In genomic region chr9:81534138-81534865, GRCh38 we compare ENCODE assay signal across 23 cellular contexts.
DNase-seq lines count a peak whose midpoint lies in the region; ATAC-seq, FAIRE-seq and TF ChIP-seq lines count a peak whose summit lies in the region.
"Had no signal": no experiment of that assay in that cellular context is flagged by ENCODE, and none has a peak within 500 bp of the region (broad histone marks: within the 10 kb centered on the region; RNA-seq: fewer than 3 reads in every experiment).

No MANE protein-coding gene starts in this region.

- H3K27me3 Mint-ChIP-seq in neural progenitor cell (ENCODE audit: insufficient read depth, low read depth), result peaks cover 21% of the 10 kb centered on the region

- H3K27ac ChIP-seq in endothelial cell of umbilical vein (ENCODE audit: insufficient read depth, low read depth, low read length) (no peak overlapping the region), neural progenitor cell (no peak overlapping the region)
- H3K27ac ChIP-seq: 22Rv1, brain microvascular endothelial cell, testis had no signal

- peaks cover 5% of the 10 kb centered on the region for H3K9me3 Mint-ChIP-seq in neural progenitor cell
- H3K9me3 Mint-ChIP-seq: T-helper 1 cell treated with Interleukin-12 subunit alpha and Interleukin-12 subunit beta and Interleukin-4 antibody, amounts not matched to agents 30 μg/mL and 1 μg/mL, for 36 hours had no signal

- TF ChIP-seq CTCF in endothelial cell of umbilical vein (IDR thresholded peaks at IDR 0.05; ENCODE audit: extremely low read depth in 1 of 2, insufficient read depth in 1 of 2, low read depth in 1 of 2, low read length in 2 of 2) (no peak), neural progenitor cell (IDR thresholded peaks at IDR 0.05) (no peak)

- H3F3A ChIP-seq in neural progenitor cell (ENCODE audit: low read depth), result peaks cover 30% of the 10 kb centered on the region

- no peak overlapping the region for H3K4me2 ChIP-seq in endothelial cell of umbilical vein (ENCODE audit: insufficient read depth, low read length)
- H3K4me2 ChIP-seq in neural progenitor cell, result no peak overlapping the region

- no peaks in the 10 kb centered on the region for H3K79me2 ChIP-seq in endothelial cell of umbilical vein (ENCODE audit: control insufficient read depth, insufficient read depth, low read length)
- H3K79me2 ChIP-seq in neural progenitor cell (ENCODE audit: low read depth), result no peaks in the 10 kb centered on the region

- no peak for TF ChIP-seq POLR2A in endothelial cell of umbilical vein (IDR thresholded peaks at IDR 0.05; ENCODE audit: low read depth, low read length)

- no peak for FAIRE-seq in endothelial cell of umbilical vein (lab: Jason Lieb, UNC)
- FAIRE-seq: GM12891 had no signal

- peaks cover 23% of the 10 kb centered on the region for H3K4me1 Mint-ChIP-seq in neural progenitor cell
- H3K4me1 Mint-ChIP-seq: naive thymus-derived CD4-positive, alpha-beta T cell had no signal

- ATAC-seq in HG03108 (IDR thresholded peaks at IDR 0.05; ENCODE audit: unreplicated experiment), result no peak
- ATAC-seq: naive thymus-derived CD4-positive, alpha-beta T cell had no signal

- H3K9me3 ChIP-seq in endothelial cell of umbilical vein (replicated peaks; ENCODE audit: control insufficient read depth, insufficient read depth, low read length) (no peaks in the 10 kb centered on the region), neural progenitor cell (ENCODE audit: low read depth) (no peaks in the 10 kb centered on the region)
- H3K9me3 ChIP-seq: SJCRH30, testis had no signal

- POLR2A ChIA-PET in endothelial cell of umbilical vein (lab: Charles Lee), result no interaction called here

- H3K9me1 ChIP-seq in endothelial cell of umbilical vein (replicated peaks; ENCODE audit: control insufficient read depth, extremely low read depth, insufficient read depth, low read length), result no peaks in the 10 kb centered on the region

- no peaks in the 10 kb centered on the region for H3K36me3 ChIP-seq in endothelial cell of umbilical vein (ENCODE audit: control insufficient read depth in 2 of 2, extremely low read depth in 1 of 2, insufficient read depth in 2 of 2, low read length in 2 of 2)
- no peaks in the 10 kb centered on the region for H3K36me3 ChIP-seq in neural progenitor cell
- H3K36me3 ChIP-seq: brain microvascular endothelial cell, SJCRH30 had no signal

- no peaks in the 10 kb centered on the region for H4K20me1 ChIP-seq in endothelial cell of umbilical vein (replicated peaks; ENCODE audit: control insufficient read depth, extremely low read depth, insufficient read depth, low read length)
- peaks cover 11% of the 10 kb centered on the region for H4K20me1 ChIP-seq in neural progenitor cell (ENCODE audit: low read depth)

- H2AFZ ChIP-seq in endothelial cell of umbilical vein (ENCODE audit: low read depth, low read length), result no peak overlapping the region
- H2AFZ ChIP-seq in neural progenitor cell (replicated peaks), result no peak overlapping the region

- intact Hi-C loops in endothelial cell of umbilical vein (cut with micrococcal nuclease), result no loop called here

- no TSS peak for BruUV-seq in endothelial cell of umbilical vein (replicated peaks; lab: Mats Ljungman, UMichigan)

- dilution Hi-C loops in endothelial cell of umbilical vein (cut with MboI; ENCODE audit: extremely low pct_ligation_motif_present, low sequenced_read_pairs), result no loop called here

- H3K27ac Mint-ChIP-seq in neural progenitor cell, result no peak overlapping the region
- H3K27ac Mint-ChIP-seq: B cell; naive thymus-derived CD4-positive, alpha-beta T cell; T-helper 1 cell treated with Interleukin-12 subunit alpha and Interleukin-12 subunit beta and Interleukin-4 antibody, amounts not matched to agents 30 μg/mL and 1 μg/mL, for 36 hours had no signal

- DNase-seq in DMS53 (lab: John Stamatoyannopoulos, UW), result peak; percentile 22
- no peak for DNase-seq in DMS53 treated with DMSO at 0.1 percent for 48 hours (lab: John Stamatoyannopoulos, UW; ENCODE audit: unreplicated experiment)
- DNase-seq in NCI-H69 (lab: John Stamatoyannopoulos, UW), result peak; percentile 82
- DNase-seq in endothelial cell of umbilical vein (ENCODE audit: low read depth, low spot score), result no peak
- peak; percentile 17 for DNase-seq in neural progenitor cell (ENCODE audit: low spot score)
- no peak for DNase-seq in MV-4-11 (lab: John Stamatoyannopoulos, UW)
- no peak for DNase-seq in GM19240 (ENCODE audit: insufficient read length, low spot score)
- DNase-seq: activated CD4-positive, alpha-beta T cell treated with anti-CD3 and anti-CD28 coated beads, Interleukin-2, amount 50 U/mL, for 4 hours; activated CD8-positive, alpha-beta memory T cell treated with anti-CD3 and anti-CD28 coated beads, Interleukin-2, amount 50 U/mL, for 48 hours; brain microvascular endothelial cell; DMS79; naive thymus-derived CD4-positive, alpha-beta T cell; NCI-H146; SJCRH30; stimulated activated CD4-positive, alpha-beta T cell treated with anti-CD3 and anti-CD28 coated beads, Interleukin-2, amount 100 ng/mL, for 48 hours; stimulated activated naive CD4-positive, alpha-beta T cell; testis had no signal

- H3K27me3 ChIP-seq in endothelial cell of umbilical vein (ENCODE audit: control insufficient read depth in 2 of 2, insufficient read depth in 2 of 2, low read length in 2 of 2), result no peaks in the 10 kb centered on the region
- H3K27me3 ChIP-seq in neural progenitor cell, result peaks cover 26% of the 10 kb centered on the region
- H3K27me3 ChIP-seq: brain microvascular endothelial cell, SJCRH30, testis had no signal

- peaks cover 2% of the 10 kb centered on the region for H3K36me3 Mint-ChIP-seq in neural progenitor cell
- H3K36me3 Mint-ChIP-seq: naive thymus-derived CD4-positive, alpha-beta T cell had no signal

- peak overlapping the region; percentile 51 for H3K4me3 Mint-ChIP-seq in neural progenitor cell
- H3K4me3 Mint-ChIP-seq: B cell; naive thymus-derived CD4-positive, alpha-beta T cell; T-helper 1 cell treated with Interleukin-12 subunit alpha and Interleukin-12 subunit beta and Interleukin-4 antibody, amounts not matched to agents 30 μg/mL and 1 μg/mL, for 36 hours had no signal

- H3K4me3 ChIP-seq in endothelial cell of umbilical vein (replicated peaks in 1 of 3; ENCODE audit: insufficient read depth in 1 of 3, low read depth in 1 of 3, low read length in 3 of 3) (no peak overlapping the region), neural progenitor cell (no peak overlapping the region)
- H3K4me3 ChIP-seq: SJCRH30, smooth muscle cell, testis had no signal

- CTCF ChIA-PET in endothelial cell of umbilical vein (lab: Charles Lee), result no interaction called here

- H3K9ac ChIP-seq in endothelial cell of umbilical vein (replicated peaks; ENCODE audit: extremely low read depth, insufficient read depth, low read length) (no peak overlapping the region), neural progenitor cell (no peak overlapping the region)

- peaks cover 6% of the 10 kb centered on the region for H3K4me1 ChIP-seq in endothelial cell of umbilical vein (ENCODE audit: control insufficient read depth, extremely low read depth, insufficient read depth, low read length)
- H3K4me1 ChIP-seq in neural progenitor cell, result peaks cover 29% of the 10 kb centered on the region
- H3K4me1 ChIP-seq: testis had no signal

TF ChIP-seq in endothelial cell of umbilical vein, 7 proteins besides CTCF, POLR2A, EP300 and RAD21:
- TF ChIP-seq FOS (IDR thresholded peaks at IDR 0.05; ENCODE audit: borderline replicate concordance, insufficient read depth, low read length) (peak; percentile 53), POLR2AphosphoS5 (IDR thresholded peaks at IDR 0.05; ENCODE audit: insufficient read depth, low read depth, low read length) (no peak)

Comparison
In these comparisons a context has a peak if more than half of its experiments do, and no peak if none do; other contexts are left out.
1. DNase-seq: peak in DMS53 (single experiment), NCI-H69 (single experiment) and neural progenitor cell (single experiment); none in DMS53 treated with DMSO at 0.1 percent for 48 hours (single experiment), endothelial cell of umbilical vein (single experiment), MV-4-11 (single experiment) and GM19240 (single experiment).